ENCODE assay signal across 10 cellular contexts in the genomic region with DNA sequence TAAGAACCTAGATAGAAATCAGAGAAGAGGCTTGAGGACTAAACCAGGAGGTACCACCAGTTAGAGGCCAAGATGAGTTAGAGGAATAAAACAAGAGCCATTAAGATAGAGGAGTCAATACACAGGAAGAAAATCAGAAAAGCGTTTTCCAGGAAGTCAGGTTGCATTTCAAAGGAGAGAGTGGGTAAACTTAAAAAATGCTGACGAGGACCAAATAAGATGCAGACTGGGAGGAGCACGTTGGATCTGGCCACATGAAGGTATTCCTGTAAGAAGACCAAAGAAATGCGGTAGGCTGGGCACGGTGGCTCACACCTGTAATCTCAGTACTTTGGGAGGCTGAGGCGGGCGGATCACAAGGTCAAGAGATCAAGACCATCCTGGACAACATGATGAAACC.
"Had no signal": no experiment of that assay in that cellular context is flagged by ENCODE, and none has a peak within 500 bp of the region (broad histone marks: within the 10 kb centered on the region; RNA-seq: fewer than 3 reads in every experiment).

No MANE protein-coding gene starts in this region.

- H3K9me3 Mint-ChIP-seq: HFFc6 had no signal

- H3K36me3 ChIP-seq: HAP-1 had no signal

- DNase-seq: GM23248, GOT3, H7, HFFc6, Karpas-422, KBM-7 had no signal

- H2AFZ ChIP-seq: GM23248 had no signal

- H3K27ac ChIP-seq: GM23248, KMS-11 had no signal

- H3K9me3 ChIP-seq: HAP-1 had no signal

- ATAC-seq: HCT116 had no signal

- H3K27ac Mint-ChIP-seq: HFFc6 had no signal

- H3K4me2 ChIP-seq: KMS-11 had no signal

- FAIRE-seq: HTR-8/SVneo had no signal

- H3K4me3 Mint-ChIP-seq: HFFc6 had no signal

- H3K4me1 ChIP-seq: HAP-1 had no signal

- H3K9ac ChIP-seq: GM23248, KMS-11 had no signal

- H3K4me3 ChIP-seq: GM23248, HAP-1 had no signal
